ENCODE assay signal across 24 cellular contexts in the genomic region with DNA sequence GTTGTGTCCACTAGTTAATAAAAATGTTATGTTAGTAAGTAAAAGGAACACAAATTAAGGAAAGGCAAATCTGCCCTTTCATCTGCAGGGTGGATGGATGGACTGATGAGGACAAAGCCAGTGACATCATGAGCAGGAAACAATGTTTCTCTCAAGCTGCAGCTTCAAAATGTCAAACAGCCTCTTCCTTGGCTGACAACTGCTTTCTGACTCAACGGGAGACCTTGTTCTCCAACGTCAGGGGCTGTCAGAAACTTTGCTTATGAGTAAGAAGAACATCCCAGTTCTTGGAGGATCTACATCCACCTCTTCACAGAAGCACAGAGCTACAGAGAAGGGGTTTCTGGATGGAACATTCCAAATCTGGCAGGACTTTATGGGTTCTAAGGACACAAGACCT. TPM values are rescaled to one million over a fixed set of nuclear protein-coding genes. Genes with fewer than 3 reads are reported as not detected.
"Had no signal": no experiment of that assay in that cellular context is flagged by ENCODE, and none has a peak within 500 bp of the region (broad histone marks: within the 10 kb centered on the region; RNA-seq: fewer than 3 reads in every experiment).

No MANE protein-coding gene starts in this region.

- ATAC-seq: activated CD8-positive, alpha-beta memory T cell treated with anti-CD3 and anti-CD28 coated beads, Interleukin-2, amount 10 ng/mL, durations not matched to agents 7 days and 5 days; activated T-helper 17 cell treated with anti-CD3 and anti-CD28 coated beads, Interleukin-2, amount 50 U/mL, for 72 hours; body of pancreas; natural killer cell treated with Interleukin-12 subunit alpha and Interleukin-12 subunit beta and Interleukin-15 and Interleukin-18, amount 100 ng/mL, for 72 hours; sciatic nerve; stimulated activated effector memory CD8-positive, alpha-beta T cell treated with anti-CD3 and anti-CD28 coated beads, Interleukin-12 subunit alpha, Interleukin-12 subunit beta, amount 100 ng/mL, for 72 hours had no signal

- H3K36me3 ChIP-seq: colonic mucosa, neutrophil, stomach, vagina, WERI-Rb-1 had no signal

- DNase-seq: activated CD4-positive, alpha-beta memory T cell treated with anti-CD3 and anti-CD28 coated beads, Interleukin-2, amount 10 ng/mL, durations not matched to agents 7 days and 5 days; activated CD8-positive, alpha-beta memory T cell treated with anti-CD3 and anti-CD28 coated beads, Interleukin-2, amount 10 ng/mL, durations not matched to agents 7 days and 5 days; activated naive CD4-positive, alpha-beta T cell; activated naive CD8-positive, alpha-beta T cell treated with anti-CD3 and anti-CD28 coated beads for 36 hours; activated T-cell treated with anti-CD3 and anti-CD28 coated beads, Interleukin-2, amount 50 U/mL, for 1 hour; amygdala; body of pancreas; central memory CD4-positive, alpha-beta T cell; colonic mucosa; stimulated activated CD4-positive, alpha-beta T cell treated with anti-CD3 and anti-CD28 coated beads, Interleukin-4, amount 100 ng/mL, for 24 hours; stomach; trophoblast cell; WERI-Rb-1 had no signal

- H2AFZ ChIP-seq: parathyroid adenoma had no signal

- H3K4me1 ChIP-seq: body of pancreas, colonic mucosa, parathyroid adenoma, stomach had no signal

- H3K9ac ChIP-seq: parathyroid adenoma had no signal

- H3K4me3 ChIP-seq: body of pancreas, colonic mucosa, stomach, vagina had no signal

- H3K9me3 ChIP-seq: body of pancreas, colonic mucosa, neutrophil, stomach, vagina had no signal

- H3K27me3 ChIP-seq: body of pancreas, colonic mucosa, stomach, vagina had no signal

- H3K27ac ChIP-seq: body of pancreas, colonic mucosa, neutrophil, parathyroid adenoma, stomach, vagina, WERI-Rb-1 had no signal

- H3K79me2 ChIP-seq: parathyroid adenoma had no signal

RNA-seq across cellular contexts. Expression of a gene that starts 6.0 kb away (rescaled TPM):
- total RNA-seq: activated CD4-positive, alpha-beta memory T cell treated with anti-CD3 and anti-CD28 coated beads, Interleukin-2, amount 10 ng/mL, durations not matched to agents 7 days and 5 days; activated CD8-positive, alpha-beta memory T cell treated with anti-CD3 and anti-CD28 coated beads, Interleukin-2, amount 10 ng/mL, durations not matched to agents 7 days and 5 days; activated naive CD8-positive, alpha-beta T cell treated with anti-CD3 and anti-CD28 coated beads for 36 hours; activated T-helper 17 cell treated with anti-CD3 and anti-CD28 coated beads, Interleukin-2, amount 50 U/mL, for 72 hours; body of pancreas; colonic mucosa; frontal cortex; liver; mesenteric fat pad; natural killer cell treated with Interleukin-12 subunit alpha and Interleukin-12 subunit beta and Interleukin-15 and Interleukin-18, amount 100 ng/mL, for 72 hours; sciatic nerve; temporal lobe; vagina had no signal
- polyA plus RNA-seq: liver had no signal

RNA-seq across cellular contexts. Expression of a gene that starts 59.1 kb away (rescaled TPM):
- total RNA-seq: activated CD4-positive, alpha-beta memory T cell treated with anti-CD3 and anti-CD28 coated beads, Interleukin-2, amount 10 ng/mL, durations not matched to agents 7 days and 5 days; activated CD8-positive, alpha-beta memory T cell treated with anti-CD3 and anti-CD28 coated beads, Interleukin-2, amount 10 ng/mL, durations not matched to agents 7 days and 5 days; activated naive CD8-positive, alpha-beta T cell treated with anti-CD3 and anti-CD28 coated beads for 36 hours; activated T-helper 17 cell treated with anti-CD3 and anti-CD28 coated beads, Interleukin-2, amount 50 U/mL, for 72 hours; body of pancreas; colonic mucosa; frontal cortex; liver; mesenteric fat pad; natural killer cell treated with Interleukin-12 subunit alpha and Interleukin-12 subunit beta and Interleukin-15 and Interleukin-18, amount 100 ng/mL, for 72 hours; sciatic nerve; stomach; temporal lobe; vagina had no signal
- polyA plus RNA-seq: liver had no signal
